26 cellular contexts compared by ENCODE assay signal in the genomic region with DNA sequence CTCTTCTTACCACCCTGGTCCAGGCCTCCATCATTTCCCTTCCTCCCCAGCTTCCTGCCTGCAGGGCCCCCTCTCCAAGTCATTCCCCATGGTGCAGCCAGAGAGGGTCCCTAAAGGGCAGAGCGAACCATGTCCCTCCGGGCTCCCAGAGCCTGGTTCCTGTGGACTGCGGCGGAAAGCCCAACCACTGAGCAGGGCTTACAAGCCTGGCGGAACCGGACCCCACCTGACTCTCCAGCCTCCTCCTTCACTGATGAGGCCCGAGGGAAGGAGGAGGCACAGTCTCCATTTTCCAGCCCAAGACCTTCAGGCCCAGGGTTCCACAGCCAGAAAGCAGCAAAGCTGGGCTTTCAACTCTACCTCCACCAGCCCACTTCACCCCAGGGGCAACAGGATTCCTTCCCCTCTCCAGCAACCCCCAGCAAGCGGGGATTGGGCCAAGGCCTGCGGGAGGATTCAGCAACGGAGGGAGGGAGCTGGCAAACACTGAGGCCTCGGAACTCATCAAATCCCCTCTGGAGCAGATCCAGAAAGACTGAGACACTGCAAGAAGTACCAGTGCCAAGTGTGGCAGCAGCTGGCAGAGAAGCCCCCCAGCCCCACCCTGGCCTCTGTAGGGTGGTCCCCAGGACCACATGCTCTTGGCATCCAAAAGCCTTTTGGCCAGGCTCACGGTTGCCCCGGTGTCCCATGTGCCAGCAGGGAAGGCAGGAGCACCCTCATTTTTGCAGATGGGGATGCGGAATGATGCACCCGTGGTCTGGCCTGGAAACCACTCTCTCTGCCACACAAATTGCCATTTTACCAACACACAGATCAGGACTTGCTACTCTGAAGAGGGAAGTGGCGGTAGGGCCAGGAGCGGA. TPM values are rescaled to one million over a fixed set of nuclear protein-coding genes. Genes with fewer than 3 reads are reported as not detected.
"Had no signal": no experiment of that assay in that cellular context is flagged by ENCODE, and none has a peak within 500 bp of the region (broad histone marks: within the 10 kb centered on the region; RNA-seq: fewer than 3 reads in every experiment).

No MANE protein-coding gene starts in this region.

- H3K27ac Mint-ChIP-seq: activated CD4-positive, alpha-beta memory T cell treated with anti-CD3 and anti-CD28 coated beads for 36 hours; activated naive CD4-positive, alpha-beta T cell treated with anti-CD3 and anti-CD28 coated beads for 36 hours; activated T-cell treated with anti-CD3 and anti-CD28 coated beads, Interleukin-2, amount 50 U/mL, for 72 hours; naive B cell; neural progenitor cell had no signal

- H3K9me3 Mint-ChIP-seq: activated CD4-positive, alpha-beta memory T cell treated with anti-CD3 and anti-CD28 coated beads for 36 hours; activated naive CD4-positive, alpha-beta T cell treated with anti-CD3 and anti-CD28 coated beads for 36 hours; activated T-cell treated with anti-CD3 and anti-CD28 coated beads, Interleukin-2, amount 50 U/mL, for 72 hours; naive B cell; neural progenitor cell had no signal

- H3K4me1 ChIP-seq: prostate gland, upper lobe of right lung had no signal

- H3K4me3 Mint-ChIP-seq: activated CD4-positive, alpha-beta memory T cell treated with anti-CD3 and anti-CD28 coated beads for 36 hours; activated naive CD4-positive, alpha-beta T cell treated with anti-CD3 and anti-CD28 coated beads for 36 hours; activated T-cell treated with anti-CD3 and anti-CD28 coated beads, Interleukin-2, amount 50 U/mL, for 72 hours; neural progenitor cell had no signal

- DNase-seq: activated CD4-positive, alpha-beta memory T cell treated with anti-CD3 and anti-CD28 coated beads for 36 hours; activated CD4-positive, alpha-beta T cell treated with anti-CD3 and anti-CD28 coated beads for 48 hours; activated effector memory CD4-positive, alpha-beta T cell treated with Interleukin-2 at 50 U/mL for 16 hours; activated naive CD4-positive, alpha-beta T cell treated with anti-CD3 and anti-CD28 coated beads for 36 hours; activated T-cell treated with anti-CD3 and anti-CD28 coated beads, Interleukin-2, amount 50 U/mL, for 72 hours; anterior cingulate cortex; brain microvascular endothelial cell; caudate nucleus; dermis blood vessel endothelial cell; effector memory CD4-positive, alpha-beta T cell; islet precursor cell; left colon; mesendoderm; naive B cell; spleen; stimulated activated CD4-positive, alpha-beta T cell treated with anti-CD3 and anti-CD28 coated beads, Interleukin-4, amount 100 ng/mL, for 1 hour; stimulated activated naive CD4-positive, alpha-beta T cell treated with Interleukin-2 at 50 U/mL for 16 hours; upper lobe of right lung had no signal

- ATAC-seq: activated T-cell treated with anti-CD3 and anti-CD28 coated beads, Interleukin-2, amount 50 U/mL, for 72 hours; left colon; upper lobe of right lung had no signal

- H3K36me3 ChIP-seq: brain microvascular endothelial cell, esophagus muscularis mucosa, neural progenitor cell, prostate gland, spleen, thoracic aorta, upper lobe of right lung had no signal

- H3K4me3 ChIP-seq: esophagus muscularis mucosa, neural progenitor cell, prostate gland, spleen, thoracic aorta, upper lobe of right lung had no signal

- H3K9ac ChIP-seq: neural progenitor cell had no signal

- FAIRE-seq: frontal cortex had no signal

- H3K27ac ChIP-seq: brain microvascular endothelial cell, esophagus muscularis mucosa, neural progenitor cell, prostate gland, spleen, thoracic aorta, upper lobe of right lung had no signal

- H3K36me3 Mint-ChIP-seq: activated CD4-positive, alpha-beta memory T cell treated with anti-CD3 and anti-CD28 coated beads for 36 hours; naive B cell; neural progenitor cell had no signal

- H3K9me3 ChIP-seq: esophagus muscularis mucosa, prostate gland, spleen, thoracic aorta, upper lobe of right lung had no signal

RNA-seq across cellular contexts. Expression of gene FAM163B, which starts 3.1 kb away (rescaled TPM):
- total RNA-seq: activated CD4-positive, alpha-beta memory T cell treated with anti-CD3 and anti-CD28 coated beads for 36 hours; activated naive CD4-positive, alpha-beta T cell treated with anti-CD3 and anti-CD28 coated beads for 36 hours; activated T-cell treated with anti-CD3 and anti-CD28 coated beads, Interleukin-2, amount 50 U/mL, for 72 hours; dermis blood vessel endothelial cell; esophagus muscularis mucosa; lower leg skin; osteocyte; T-helper 2 cell treated with Interferon-gamma antibody and Interleukin-4, amounts not matched to agents 100 ng/mL and 5 ng/mL, for 36 hours; thoracic aorta; upper lobe of right lung had no signal

RNA-seq across cellular contexts. Expression of gene DBH, which starts 30.1 kb away (rescaled TPM):
- total RNA-seq: activated CD4-positive, alpha-beta memory T cell treated with anti-CD3 and anti-CD28 coated beads for 36 hours; activated naive CD4-positive, alpha-beta T cell treated with anti-CD3 and anti-CD28 coated beads for 36 hours; activated T-cell treated with anti-CD3 and anti-CD28 coated beads, Interleukin-2, amount 50 U/mL, for 72 hours; dermis blood vessel endothelial cell; left colon; osteocyte; prostate gland; T-helper 2 cell treated with Interferon-gamma antibody and Interleukin-4, amounts not matched to agents 100 ng/mL and 5 ng/mL, for 36 hours; thoracic aorta; upper lobe of right lung had no signal
